In genomic region chr3:151599103-151599672, GRCh38 we compare ENCODE assay signal across 13 cellular contexts.
"Had no signal": no experiment of that assay in that cellular context is flagged by ENCODE, and none has a peak within 500 bp of the region (broad histone marks: within the 10 kb centered on the region; RNA-seq: fewer than 3 reads in every experiment).

No MANE protein-coding gene starts in this region.

- H3K27me3 ChIP-seq: dorsolateral prefrontal cortex, foreskin keratinocyte, heart left ventricle, neutrophil, uterus had no signal

- H3K27ac ChIP-seq: dorsolateral prefrontal cortex, foreskin keratinocyte, heart left ventricle, neutrophil, uterus, VCaP had no signal

- H3K9me3 ChIP-seq: heart left ventricle, neutrophil, uterus had no signal

- H3K4me3 ChIP-seq: dorsolateral prefrontal cortex, heart left ventricle, uterus had no signal

- H3K36me3 ChIP-seq: heart left ventricle, neutrophil, uterus had no signal

- ATAC-seq: activated CD8-positive, alpha-beta T cell treated with anti-CD3 and anti-CD28 coated beads for 36 hours; foreskin keratinocyte; heart left ventricle; right cardiac atrium had no signal

- DNase-seq: activated CD4-positive, alpha-beta T cell treated with anti-CD3 and anti-CD28 coated beads for 4 hours; activated CD8-positive, alpha-beta memory T cell treated with anti-CD3 and anti-CD28 coated beads, Interleukin-2, amount 50 U/mL, for 4 hours; activated CD8-positive, alpha-beta T cell treated with anti-CD3 and anti-CD28 coated beads for 36 hours; dorsolateral prefrontal cortex; foreskin keratinocyte; heart left ventricle; kidney glomerular epithelial cell; naive B cell; right cardiac atrium; small intestine; uterus had no signal

- H3K4me1 ChIP-seq: foreskin keratinocyte, uterus had no signal
